Comparison of ENCODE assay signal across 20 cellular contexts in the genomic region with DNA sequence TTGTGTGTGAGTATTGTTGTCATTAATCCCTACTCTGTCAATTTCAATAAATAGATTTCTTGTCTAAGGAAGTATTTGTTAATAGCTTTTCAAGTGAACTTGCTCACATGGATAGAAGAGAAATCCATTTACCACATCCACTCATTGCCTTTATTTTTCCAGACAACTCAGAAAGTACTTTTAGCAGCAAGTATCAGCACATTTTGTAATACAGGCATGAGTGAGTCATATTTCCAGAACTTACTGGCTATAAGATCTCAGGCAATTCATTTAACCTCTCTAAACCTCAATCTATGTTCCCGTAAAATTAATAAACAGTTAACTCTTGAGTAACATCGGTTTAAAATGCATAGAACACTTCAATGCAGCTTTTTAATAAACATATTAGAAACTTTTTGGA.
DNase-seq lines count a peak whose midpoint lies in the region; FAIRE-seq and TF ChIP-seq lines count a peak whose summit lies in the region.
"Had no signal": no experiment of that assay in that cellular context is flagged by ENCODE, and none has a peak within 500 bp of the region (broad histone marks: within the 10 kb centered on the region; RNA-seq: fewer than 3 reads in every experiment).

No MANE protein-coding gene starts in this region.

- 51% methylated on average over 2 of the region's 2 CpGs for whole genome bisulfite sequencing in smooth muscle cell (ENCODE audit: low lambda C conversion rate)

- H2AFZ ChIP-seq in smooth muscle cell (ENCODE audit: low read depth): peak overlapping the region; percentile 40

- H3K27me3 ChIP-seq in bronchial epithelial cell (ENCODE audit: control insufficient read depth, insufficient read depth, low read length) (no peaks in the 10 kb centered on the region), smooth muscle cell (ENCODE audit: low read depth) (no peaks in the 10 kb centered on the region)
- H3K27me3 ChIP-seq: BLaER1 had no signal

- no peaks in the 10 kb centered on the region for H3K36me3 ChIP-seq in bronchial epithelial cell (ENCODE audit: control insufficient read depth, insufficient read depth, low read length)
- H3K36me3 ChIP-seq in smooth muscle cell (ENCODE audit: low read depth): no peaks in the 10 kb centered on the region
- H3K36me3 ChIP-seq: BLaER1 had no signal

- H3K27ac ChIP-seq in smooth muscle cell (ENCODE audit: low read depth): peak overlapping the region; percentile 28
- H3K27ac ChIP-seq: A549, BLaER1 had no signal

- H3K9me3 ChIP-seq in smooth muscle cell (replicated peaks; ENCODE audit: low read depth): peaks cover 4% of the 10 kb centered on the region
- H3K9me3 ChIP-seq: A549 had no signal

- H4K20me1 ChIP-seq in smooth muscle cell (ENCODE audit: low read depth): no peaks in the 10 kb centered on the region
- H4K20me1 ChIP-seq: BLaER1 had no signal

- no peak overlapping the region for H3K4me2 ChIP-seq in smooth muscle cell
- H3K4me2 ChIP-seq: A549, BLaER1 had no signal

- peaks cover 6% of the 10 kb centered on the region for H3K4me1 ChIP-seq in smooth muscle cell (ENCODE audit: low read depth)
- H3K4me1 ChIP-seq: A549, BLaER1 had no signal

- no peak overlapping the region for H3K4me3 ChIP-seq in bronchial epithelial cell (ENCODE audit: low read depth, low read length)
- H3K4me3 ChIP-seq in fibroblast of pulmonary artery (replicated peaks; ENCODE audit: low read depth, low read length): no peak overlapping the region
- H3K4me3 ChIP-seq in smooth muscle cell: no peak overlapping the region
- H3K4me3 ChIP-seq: A549, BLaER1 had no signal

- DNase-seq in LHCN-M2 (ENCODE audit: low read depth) (peak; percentile 1), bronchial epithelial cell (ENCODE audit: low read depth) (peak; percentile 58), fibroblast of pulmonary artery (ENCODE audit: low read depth) (peak; percentile 60), smooth muscle cell (lab: John Stamatoyannopoulos, UW; ENCODE audit: unreplicated experiment) (no peak), germinal center (ENCODE audit: low spot score) (no peak), ecto neural progenitor cell (ENCODE audit: low spot score) (no peak)
- no peak for DNase-seq in activated CD8-positive, alpha-beta memory T cell treated with anti-CD3 and anti-CD28 coated beads, Interleukin-2, amount 50 U/mL, for 48 hours
- DNase-seq: CD8-positive, alpha-beta T cell; DMS79; GOT3; MV-4-11; NCI-H1694 treated with DMSO at 0.1 percent for 48 hours; NCI-H2107; NCI-H510A; NCI-H748 treated with DMSO at 0.1 percent for 48 hours; NK-92 treated with Interleukin-12 subunit alpha and Interleukin-12 subunit beta, amount 100 ng/mL, for 24 hours had no signal

- peaks cover 3% of the 10 kb centered on the region for H3F3A ChIP-seq in smooth muscle cell (ENCODE audit: low read depth)

- no peak for FAIRE-seq in bronchial epithelial cell (lab: Jason Lieb, UNC)
- FAIRE-seq: A549, GM12892, RCC 7860 had no signal

- no peak overlapping the region for H3K9ac ChIP-seq in smooth muscle cell (ENCODE audit: low read depth)
- H3K9ac ChIP-seq: BLaER1 had no signal

- no peak for TF ChIP-seq CTCF in bronchial epithelial cell (IDR thresholded peaks at IDR 0.05; ENCODE audit: insufficient read depth, low read length, severe bottlenecking)
- no peak for TF ChIP-seq CTCF in fibroblast of pulmonary artery (IDR thresholded peaks at IDR 0.05; ENCODE audit: low read length, missing control alignments)
- TF ChIP-seq CTCF in smooth muscle cell (IDR thresholded peaks at IDR 0.05; ENCODE audit: borderline replicate concordance, insufficient read depth, poor library complexity, severe bottlenecking): no peak

- no peaks in the 10 kb centered on the region for H3K79me2 ChIP-seq in smooth muscle cell (ENCODE audit: low read depth)

Comparison
In these comparisons a context has a peak if more than half of its experiments do, and no peak if none do; other contexts are left out.
1. DNase-seq: peak in LHCN-M2 (single experiment), bronchial epithelial cell (single experiment) and fibroblast of pulmonary artery (single experiment); none in smooth muscle cell (single experiment), germinal center (single experiment), ecto neural progenitor cell (single experiment) and activated CD8-positive, alpha-beta memory T cell treated with anti-CD3 and anti-CD28 coated beads, Interleukin-2, amount 50 U/mL, for 48 hours (single experiment).